Comparison of ENCODE assay signal across 9 cellular contexts in the genomic region with DNA sequence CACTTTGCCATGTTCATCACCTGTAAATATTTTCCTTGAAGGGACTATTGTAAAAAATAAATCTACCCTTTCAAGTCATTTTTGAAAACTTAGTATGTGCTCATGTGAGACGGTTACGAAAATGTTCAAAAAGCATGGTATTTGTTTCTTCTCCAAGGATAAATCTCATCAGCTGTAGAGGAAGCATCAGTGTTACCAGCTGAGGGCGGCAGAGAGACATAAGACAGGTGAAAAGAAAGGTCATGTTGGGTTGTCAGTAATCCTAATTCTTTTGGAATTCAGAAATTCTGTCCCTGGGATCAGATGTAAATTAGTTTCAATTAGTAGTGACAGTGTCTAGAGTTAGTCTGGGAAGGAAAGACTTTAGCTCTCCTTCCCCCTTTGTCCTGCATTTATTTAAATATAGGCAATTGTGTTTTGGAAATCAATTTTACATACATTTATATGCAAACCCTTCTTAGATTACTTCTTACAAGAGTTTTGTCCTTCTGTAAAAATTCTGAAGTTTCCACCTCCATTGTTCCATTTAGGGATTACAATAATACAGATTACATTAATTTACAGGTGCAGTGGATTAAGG.
DNase-seq lines count a peak whose midpoint lies in the region; ATAC-seq and TF ChIP-seq lines count a peak whose summit lies in the region.
"Had no signal": no experiment of that assay in that cellular context is flagged by ENCODE, and none has a peak within 500 bp of the region (broad histone marks: within the 10 kb centered on the region; RNA-seq: fewer than 3 reads in every experiment).

No MANE protein-coding gene starts in this region.

- no peak overlapping the region for H3K27ac Mint-ChIP-seq in activated naive CD8-positive, alpha-beta T cell treated with anti-CD3 and anti-CD28 coated beads, Interleukin-2, amount 50 U/mL, for 24 hours
- H3K27ac Mint-ChIP-seq in activated naive CD8-positive, alpha-beta T cell treated with anti-CD3 and anti-CD28 coated beads for 36 hours = no peak overlapping the region
- H3K27ac Mint-ChIP-seq: activated B cell treated with CpG ODN at 0.5 μM for 24 hours had no signal

- H3K27me3 ChIP-seq in OCI-LY1 (ENCODE audit: insufficient read depth, low read length) (no peaks in the 10 kb centered on the region), fibroblast of lung (ENCODE audit: control insufficient read depth, insufficient read depth, low read length) (no peaks in the 10 kb centered on the region)

- H3K4me3 Mint-ChIP-seq in activated naive CD8-positive, alpha-beta T cell treated with anti-CD3 and anti-CD28 coated beads, Interleukin-2, amount 50 U/mL, for 24 hours = no peak overlapping the region
- H3K4me3 Mint-ChIP-seq in activated naive CD8-positive, alpha-beta T cell treated with anti-CD3 and anti-CD28 coated beads for 36 hours = no peak overlapping the region
- H3K4me3 Mint-ChIP-seq: activated B cell treated with CpG ODN at 0.5 μM for 24 hours had no signal

- H3F3A ChIP-seq in OCI-LY1 (ENCODE audit: insufficient read depth, low read length) = no peaks in the 10 kb centered on the region

- H3K4me1 ChIP-seq in OCI-LY1 (ENCODE audit: insufficient read depth, low read length, severe bottlenecking) (no peaks in the 10 kb centered on the region), fibroblast of lung (ENCODE audit: control insufficient read depth, extremely low read depth, insufficient read depth, low read length) (no peaks in the 10 kb centered on the region)

- no peak overlapping the region for H3K9ac ChIP-seq in OCI-LY1 (ENCODE audit: low read length)
- no peak overlapping the region for H3K9ac ChIP-seq in fibroblast of lung (ENCODE audit: insufficient read depth, low read length)

- TF ChIP-seq CTCF in OCI-LY1 (IDR thresholded peaks at IDR 0.05; ENCODE audit: low read length) (peak; percentile 64), fibroblast of lung (conservative IDR thresholded peaks at IDR 0.05 in 1 of 2, IDR thresholded peaks at IDR 0.05 in 1 of 2; ENCODE audit: low read depth in 1 of 2, low read length in 2 of 2) (peak; percentile 30 to 42)

- no peaks in the 10 kb centered on the region for H4K20me1 ChIP-seq in OCI-LY1 (ENCODE audit: insufficient read depth, low read length)
- no peaks in the 10 kb centered on the region for H4K20me1 ChIP-seq in fibroblast of lung (ENCODE audit: control insufficient read depth, extremely low read depth, insufficient read depth, low read length)

- no peak overlapping the region for H3K4me2 ChIP-seq in OCI-LY1 (ENCODE audit: low read length)
- no peak overlapping the region for H3K4me2 ChIP-seq in fibroblast of lung (ENCODE audit: extremely low read depth, insufficient read depth, low read length)

- H3K9me3 ChIP-seq in OCI-LY1 (ENCODE audit: low read length) (no peaks in the 10 kb centered on the region), fibroblast of lung (ENCODE audit: control insufficient read depth, insufficient read depth, low read depth, low read length) (no peaks in the 10 kb centered on the region)

- H2AFZ ChIP-seq in OCI-LY1 (ENCODE audit: low read length) (no peak overlapping the region), fibroblast of lung (ENCODE audit: low read length) (no peak overlapping the region)

- ATAC-seq in activated naive CD8-positive, alpha-beta T cell treated with anti-CD3 and anti-CD28 coated beads, Interleukin-2, amount 50 U/mL, for 24 hours = no peak
- ATAC-seq in GM18511 (IDR thresholded peaks at IDR 0.05; ENCODE audit: unreplicated experiment) (no peak), GM18907 (IDR thresholded peaks at IDR 0.05; ENCODE audit: unreplicated experiment) (no peak)

- H3K79me2 ChIP-seq in OCI-LY1 (ENCODE audit: insufficient read depth, low read length) = no peaks in the 10 kb centered on the region
- no peaks in the 10 kb centered on the region for H3K79me2 ChIP-seq in fibroblast of lung (ENCODE audit: control insufficient read depth, insufficient read depth, low read length)

- H3K27me3 Mint-ChIP-seq in activated naive CD8-positive, alpha-beta T cell treated with anti-CD3 and anti-CD28 coated beads, Interleukin-2, amount 50 U/mL, for 24 hours = no peaks in the 10 kb centered on the region
- no peaks in the 10 kb centered on the region for H3K27me3 Mint-ChIP-seq in activated naive CD8-positive, alpha-beta T cell treated with anti-CD3 and anti-CD28 coated beads for 36 hours
- H3K27me3 Mint-ChIP-seq: activated B cell treated with CpG ODN at 0.5 μM for 24 hours had no signal

- H3K36me3 Mint-ChIP-seq in activated naive CD8-positive, alpha-beta T cell treated with anti-CD3 and anti-CD28 coated beads, Interleukin-2, amount 50 U/mL, for 24 hours (ENCODE audit: low read depth) = no peaks in the 10 kb centered on the region
- no peaks in the 10 kb centered on the region for H3K36me3 Mint-ChIP-seq in activated naive CD8-positive, alpha-beta T cell treated with anti-CD3 and anti-CD28 coated beads for 36 hours

- no peaks in the 10 kb centered on the region for H3K9me2 ChIP-seq in OCI-LY1 (ENCODE audit: low read depth, low read length)

- H3K4me3 ChIP-seq in OCI-LY1 (ENCODE audit: low read depth, low read length, poor library complexity, severe bottlenecking) (no peak overlapping the region), fibroblast of lung (replicated peaks in 1 of 4; ENCODE audit: control extremely low read depth in 1 of 4, insufficient read depth in 1 of 4, low read depth in 3 of 4, low read length in 4 of 4) (no peak overlapping the region)

- H3K9me3 Mint-ChIP-seq in activated naive CD8-positive, alpha-beta T cell treated with anti-CD3 and anti-CD28 coated beads, Interleukin-2, amount 50 U/mL, for 24 hours = no peaks in the 10 kb centered on the region
- H3K9me3 Mint-ChIP-seq in activated naive CD8-positive, alpha-beta T cell treated with anti-CD3 and anti-CD28 coated beads for 36 hours = peaks cover 2% of the 10 kb centered on the region

- no peaks in the 10 kb centered on the region for H3K4me1 Mint-ChIP-seq in activated naive CD8-positive, alpha-beta T cell treated with anti-CD3 and anti-CD28 coated beads, Interleukin-2, amount 50 U/mL, for 24 hours
- H3K4me1 Mint-ChIP-seq in activated naive CD8-positive, alpha-beta T cell treated with anti-CD3 and anti-CD28 coated beads for 36 hours = no peaks in the 10 kb centered on the region
- H3K4me1 Mint-ChIP-seq: activated B cell treated with CpG ODN at 0.5 μM for 24 hours had no signal

- H3K36me3 ChIP-seq in OCI-LY1 (ENCODE audit: insufficient read depth, low read length) (no peaks in the 10 kb centered on the region), fibroblast of lung (ENCODE audit: control insufficient read depth, insufficient read depth, low read length) (no peaks in the 10 kb centered on the region)

- H3K27ac ChIP-seq in OCI-LY1 (ENCODE audit: low read depth, low read length, poor library complexity, severe bottlenecking) (no peak overlapping the region), fibroblast of lung (ENCODE audit: insufficient read depth, low read length) (no peak overlapping the region)

- DNase-seq in activated naive CD8-positive, alpha-beta T cell treated with anti-CD3 and anti-CD28 coated beads, Interleukin-2, amount 50 U/mL, for 24 hours = peak; percentile 2
- DNase-seq in activated naive CD8-positive, alpha-beta T cell treated with anti-CD3 and anti-CD28 coated beads for 36 hours = no peak
- peak; percentile 28 to 39 for DNase-seq in fibroblast of lung (ENCODE audit: low read depth in 2 of 2)
- peak; percentile 44 for DNase-seq in retina
- DNase-seq in dedifferentiated amniotic fluid mesenchymal stem cell (ENCODE audit: extremely low spot score) = no peak
- DNase-seq: activated B cell treated with CpG ODN at 0.5 μM for 24 hours had no signal

Comparison
In these comparisons a context has a peak if more than half of its experiments do, and no peak if none do; other contexts are left out.
1. DNase-seq: peak in activated naive CD8-positive, alpha-beta T cell treated with anti-CD3 and anti-CD28 coated beads, Interleukin-2, amount 50 U/mL, for 24 hours (single experiment), fibroblast of lung (2 of 2) and retina (single experiment); none in activated naive CD8-positive, alpha-beta T cell treated with anti-CD3 and anti-CD28 coated beads for 36 hours (single experiment) and dedifferentiated amniotic fluid mesenchymal stem cell (single experiment).